In genomic region chr13:37058801-37059135, GRCh38 we compare ENCODE assay signal across 8 cellular contexts. TPM values are rescaled to one million over a fixed set of nuclear protein-coding genes. Genes with fewer than 3 reads are reported as not detected.
A peak's percentile ranks its signal among the peaks of the same experiment; 100 is the strongest.
DNase-seq lines count a peak whose midpoint lies in the region; ATAC-seq and TF ChIP-seq lines count a peak whose summit lies in the region.
"Had no signal": no experiment of that assay in that cellular context is flagged by ENCODE, and none has a peak within 500 bp of the region (broad histone marks: within the 10 kb centered on the region; RNA-seq: fewer than 3 reads in every experiment).

No MANE protein-coding gene starts in this region.

- WGBS in psoas muscle, 3 donors: 1% methylated on average over 13 of the region's 13 CpGs

- peak overlapping the region; percentile 96 for H3K27ac ChIP-seq in psoas muscle

- H3K4me3 ChIP-seq in Jurkat, Clone E6-1 (ENCODE audit: low read length): peak overlapping the region; percentile 91
- peak overlapping the region; percentile 99 for H3K4me3 ChIP-seq in psoas muscle

- ATAC-seq in GM18499 (IDR thresholded peaks at IDR 0.05; ENCODE audit: insufficient read depth, unreplicated experiment) (peak; percentile 6), GM21786 (IDR thresholded peaks at IDR 0.05; ENCODE audit: unreplicated experiment) (peak; percentile 9), Right ventricle myocardium superior (ENCODE audit: poor library complexity) (peak; percentile 12), psoas muscle (peak; percentile 10 to 44 (median 20))

- no peaks in the 10 kb centered on the region for H3K27me3 ChIP-seq in psoas muscle (ENCODE audit: insufficient read depth in 3 of 3, low read length in 2 of 3)

- H3K9me3 ChIP-seq in psoas muscle: peaks cover 5% of the 10 kb centered on the region

- no peaks in the 10 kb centered on the region for H3K36me3 ChIP-seq in psoas muscle (ENCODE audit: insufficient read depth in 1 of 2, low read depth in 1 of 2)

- DNase-seq in Jurkat, Clone E6-1 (ENCODE audit: low read depth, low spot score): peak; percentile 24
- DNase-seq in activated T-helper 1 cell treated with Interleukin-2 at 50 U/mL for 16 hours (ENCODE audit: low read depth) (peak; percentile 4), Right ventricle myocardium superior (no peak), psoas muscle (no peak), HK-2 (ENCODE audit: unreplicated experiment) (no peak)

- H3K4me1 ChIP-seq in psoas muscle: peaks cover 13% of the 10 kb centered on the region

- no peak for TF ChIP-seq CTCF in psoas muscle (IDR thresholded peaks at IDR 0.05)

- intact Hi-C loops in Right ventricle myocardium superior (cut with DNase I) (no loop called here), psoas muscle (cut with DNase I) (no loop called here)

RNA-seq across cellular contexts. Expression of gene SUPT20H, which starts 0.7 kb away (rescaled TPM):
- polyA plus RNA-seq in Jurkat, Clone E6-1 (2012; ENCODE audit: insufficient read depth, insufficient read length): 66.8 TPM
- total RNA-seq in Right ventricle myocardium superior (23.3 TPM), psoas muscle (10 to 100 TPM; 19.4 to 23.7 (median 21.6) TPM)
- 10 to 100 TPM; 14.3 to 30.1 (median 25.7) TPM for polyA plus RNA-seq in psoas muscle

RNA-seq across cellular contexts. Expression of gene CSNK1A1L, which starts 46.7 kb away (rescaled TPM):
- not detected for polyA plus RNA-seq in Jurkat, Clone E6-1 (2012; ENCODE audit: insufficient read depth, insufficient read length)
- total RNA-seq in Right ventricle myocardium superior: not detected
- not detected for total RNA-seq in psoas muscle
- not detected for polyA plus RNA-seq in psoas muscle
- polyA plus RNA-seq: adipose tissue had no signal

RNA-seq across cellular contexts. Expression of gene EXOSC8, which starts 58.2 kb away (rescaled TPM):
- polyA plus RNA-seq in Jurkat, Clone E6-1 (2012; ENCODE audit: insufficient read depth, insufficient read length): 148 TPM
- total RNA-seq in Right ventricle myocardium superior: 17.7 TPM
- 10 to 100 TPM; 18.8 to 34.8 (median 25.2) TPM for total RNA-seq in psoas muscle
- polyA plus RNA-seq in psoas muscle: 10 to 100 TPM; 31.6 to 41.9 (median 39.3) TPM

RNA-seq across cellular contexts. Expression of gene ALG5, which starts 59.6 kb away (rescaled TPM):
- polyA plus RNA-seq in Jurkat, Clone E6-1 (2012; ENCODE audit: insufficient read depth, insufficient read length): 42.3 TPM
- total RNA-seq in Right ventricle myocardium superior: 7.8 TPM
- 10 to 100 TPM in 2 of 4 donors, 1 to 10 TPM in 2; 9.1 to 14.6 (median 11.0) TPM for total RNA-seq in psoas muscle
- 10 to 100 TPM; 19.1 to 29.9 (median 20.5) TPM for polyA plus RNA-seq in psoas muscle

Comparison
In these comparisons a context has a peak if more than half of its experiments do, and no peak if none do; other contexts are left out.
1. DNase-seq: peak in Jurkat, Clone E6-1 (single experiment) and activated T-helper 1 cell treated with Interleukin-2 at 50 U/mL for 16 hours (single experiment); none in Right ventricle myocardium superior (single experiment), psoas muscle (0 of 2) and HK-2 (single experiment).
2. Peak in every context shown above with its lines, with median percentiles within 50 percentile points of each other: ATAC-seq.